ENCODE assay signal across 25 cellular contexts in the genomic region with DNA sequence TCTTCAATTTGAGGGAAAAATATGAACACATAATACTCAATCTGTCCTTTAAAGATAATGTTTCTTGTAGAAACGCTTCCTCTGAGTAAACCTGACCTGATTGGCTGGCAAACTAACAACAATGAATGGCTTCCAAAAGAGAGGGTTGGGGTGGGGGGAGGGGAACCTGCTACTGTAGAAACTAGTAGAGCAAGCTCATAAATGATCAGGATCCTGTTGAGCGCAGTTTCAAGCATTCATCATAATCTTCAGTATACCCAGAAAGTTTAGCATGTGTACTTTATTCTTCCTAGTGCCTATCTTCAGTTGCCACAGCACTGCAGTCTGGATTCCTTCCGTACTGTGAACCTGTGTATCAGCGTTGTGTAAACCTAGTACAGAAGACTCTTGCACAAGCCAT.
"Had no signal": no experiment of that assay in that cellular context is flagged by ENCODE, and none has a peak within 500 bp of the region (broad histone marks: within the 10 kb centered on the region; RNA-seq: fewer than 3 reads in every experiment).

No MANE protein-coding gene starts in this region.

- H3K27ac ChIP-seq: colonic mucosa, dorsolateral prefrontal cortex, esophagus muscularis mucosa, left lung, lower lobe of right lung, right lobe of liver, thyroid gland, upper lobe of right lung had no signal

- H3K4me3 ChIP-seq: colonic mucosa, dorsolateral prefrontal cortex, esophagus muscularis mucosa, left lung, lower lobe of right lung, mucosa of descending colon, right lobe of liver, thyroid gland, upper lobe of right lung had no signal

- H3K4me3 Mint-ChIP-seq: activated CD8-positive, alpha-beta memory T cell treated with anti-CD3 and anti-CD28 coated beads, Interleukin-2, amount 10 ng/mL, durations not matched to agents 7 days and 5 days; activated CD8-positive, alpha-beta T cell treated with anti-CD3 and anti-CD28 coated beads, Interleukin-2, amount 10 ng/mL, durations not matched to agents 7 days and 5 days; effector memory CD8-positive, alpha-beta T cell; natural killer cell treated with Interleukin-12 subunit alpha and Interleukin-12 subunit beta and Interleukin-15 and Interleukin-18, amount 100 ng/mL, for 72 hours; stimulated activated naive CD8-positive, alpha-beta T cell treated with anti-CD3 and anti-CD28 coated beads, Interleukin-15, amount 100 ng/mL, for 72 hours; WTC11 had no signal

- H3K4me1 ChIP-seq: colonic mucosa, esophagus muscularis mucosa, left lung, lower lobe of right lung, right lobe of liver, thyroid gland, upper lobe of right lung had no signal

- H3K27ac Mint-ChIP-seq: activated CD8-positive, alpha-beta memory T cell treated with anti-CD3 and anti-CD28 coated beads, Interleukin-2, amount 10 ng/mL, durations not matched to agents 7 days and 5 days; activated CD8-positive, alpha-beta T cell treated with anti-CD3 and anti-CD28 coated beads, Interleukin-2, amount 10 ng/mL, durations not matched to agents 7 days and 5 days; effector memory CD8-positive, alpha-beta T cell; natural killer cell treated with Interleukin-12 subunit alpha and Interleukin-12 subunit beta and Interleukin-15 and Interleukin-18, amount 100 ng/mL, for 72 hours; WTC11 had no signal

- DNase-seq: activated CD4-positive, alpha-beta T cell treated with anti-CD3 and anti-CD28 coated beads for 1 hour; activated CD8-positive, alpha-beta memory T cell treated with anti-CD3 and anti-CD28 coated beads, Interleukin-2, amount 10 ng/mL, durations not matched to agents 7 days and 5 days; activated CD8-positive, alpha-beta T cell treated with anti-CD3 and anti-CD28 coated beads, Interleukin-2, amount 10 ng/mL, durations not matched to agents 7 days and 5 days; activated naive CD4-positive, alpha-beta T cell; activated T-cell treated with anti-CD3 and anti-CD28 coated beads, Interleukin-2, amount 50 U/mL, for 48 hours; anterior cingulate cortex; colonic mucosa; dorsolateral prefrontal cortex; effector memory CD8-positive, alpha-beta T cell; foreskin melanocyte; left lung; lower lobe of right lung; mesendoderm; mucosa of descending colon; right lobe of liver; stimulated activated CD4-positive, alpha-beta T cell treated with anti-CD3 and anti-CD28 coated beads, Interleukin-4, amount 100 ng/mL, for 1 hour; stimulated activated naive CD8-positive, alpha-beta T cell treated with anti-CD3 and anti-CD28 coated beads, Interleukin-15, amount 100 ng/mL, for 72 hours; substantia nigra; T-helper 2 cell; thyroid gland; upper lobe of right lung had no signal

- H3K4me1 Mint-ChIP-seq: WTC11 had no signal

- H3K9me3 Mint-ChIP-seq: activated naive CD4-positive, alpha-beta T cell treated with anti-CD3 and anti-CD28 coated beads, Interleukin-2, amount 50 U/mL, for 72 hours; effector memory CD8-positive, alpha-beta T cell; natural killer cell treated with Interleukin-12 subunit alpha and Interleukin-12 subunit beta and Interleukin-15 and Interleukin-18, amount 100 ng/mL, for 72 hours; stimulated activated naive CD8-positive, alpha-beta T cell treated with anti-CD3 and anti-CD28 coated beads, Interleukin-15, amount 100 ng/mL, for 72 hours; WTC11 had no signal

- H3K9me3 ChIP-seq: colonic mucosa, esophagus muscularis mucosa, left lung, lower lobe of right lung, mucosa of descending colon, right lobe of liver, thyroid gland, upper lobe of right lung had no signal

- H3K27me3 Mint-ChIP-seq: activated CD8-positive, alpha-beta memory T cell treated with anti-CD3 and anti-CD28 coated beads, Interleukin-2, amount 10 ng/mL, durations not matched to agents 7 days and 5 days; effector memory CD8-positive, alpha-beta T cell; natural killer cell treated with Interleukin-12 subunit alpha and Interleukin-12 subunit beta and Interleukin-15 and Interleukin-18, amount 100 ng/mL, for 72 hours; stimulated activated naive CD8-positive, alpha-beta T cell treated with anti-CD3 and anti-CD28 coated beads, Interleukin-15, amount 100 ng/mL, for 72 hours had no signal

- ATAC-seq: activated CD8-positive, alpha-beta memory T cell treated with anti-CD3 and anti-CD28 coated beads, Interleukin-2, amount 10 ng/mL, durations not matched to agents 7 days and 5 days; activated CD8-positive, alpha-beta T cell treated with anti-CD3 and anti-CD28 coated beads, Interleukin-2, amount 10 ng/mL, durations not matched to agents 7 days and 5 days; activated naive CD4-positive, alpha-beta T cell treated with anti-CD3 and anti-CD28 coated beads, Interleukin-2, amount 50 U/mL, for 72 hours; effector memory CD8-positive, alpha-beta T cell; left lung; lower lobe of right lung; mucosa of descending colon; natural killer cell treated with Interleukin-12 subunit alpha and Interleukin-12 subunit beta and Interleukin-15 and Interleukin-18, amount 100 ng/mL, for 72 hours; right lobe of liver; stimulated activated naive CD8-positive, alpha-beta T cell treated with anti-CD3 and anti-CD28 coated beads, Interleukin-15, amount 100 ng/mL, for 72 hours; upper lobe of right lung; WTC11 had no signal

- H3K27me3 ChIP-seq: colonic mucosa, dorsolateral prefrontal cortex, esophagus muscularis mucosa, left lung, right lobe of liver, thyroid gland, upper lobe of right lung had no signal
